17 cellular contexts compared by ENCODE assay signal in the genomic region with DNA sequence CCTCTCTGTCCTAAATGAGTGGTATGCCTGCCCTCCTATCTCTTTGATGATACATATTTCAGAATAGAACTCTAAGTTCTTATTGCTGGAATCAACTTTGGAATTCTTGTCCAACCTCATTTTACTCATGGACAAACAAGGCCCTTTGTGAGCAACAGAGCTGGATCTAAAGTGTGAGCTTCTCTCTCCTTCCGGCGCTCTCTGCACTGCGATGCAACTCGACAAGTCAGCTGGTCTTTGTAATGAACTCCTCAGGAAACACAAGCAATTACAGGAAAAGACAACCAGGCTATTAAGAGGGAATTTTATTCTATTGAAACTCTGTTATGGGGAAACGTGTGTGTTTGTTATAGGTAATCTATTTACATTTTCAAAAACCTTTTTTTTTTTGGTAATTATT. TPM values are rescaled to one million over a fixed set of nuclear protein-coding genes. Genes with fewer than 3 reads are reported as not detected.
DNase-seq lines count a peak whose midpoint lies in the region; ATAC-seq, FAIRE-seq and TF ChIP-seq lines count a peak whose summit lies in the region.
"Had no signal": no experiment of that assay in that cellular context is flagged by ENCODE, and none has a peak within 500 bp of the region (broad histone marks: within the 10 kb centered on the region; RNA-seq: fewer than 3 reads in every experiment).

No MANE protein-coding gene starts in this region.

- peak overlapping the region; percentile 13 for H3K4me3 Mint-ChIP-seq in natural killer cell treated with Interleukin-12 subunit alpha and Interleukin-12 subunit beta and Interleukin-15 and Interleukin-18, amount 100 ng/mL, for 72 hours
- H3K4me3 Mint-ChIP-seq in natural killer cell, result no peak overlapping the region
- H3K4me3 Mint-ChIP-seq: activated CD4-positive, alpha-beta memory T cell treated with anti-CD3 and anti-CD28 coated beads, Interleukin-2, amount 10 ng/mL, durations not matched to agents 7 days and 5 days had no signal

- TF ChIP-seq CTCF in natural killer cell (IDR thresholded peaks at IDR 0.05), result no peak
- no peak for TF ChIP-seq CTCF in kidney (IDR thresholded peaks at IDR 0.05; ENCODE audit: borderline replicate concordance, extremely low read depth, insufficient read depth)

- H3K4me1 ChIP-seq in mesodermal cell (ENCODE audit: control insufficient read depth, insufficient read depth, low read length, poor library complexity, severe bottlenecking) (peaks cover 7% of the 10 kb centered on the region), kidney (ENCODE audit: control insufficient read depth in 1 of 2, insufficient read depth in 1 of 2, low read depth in 1 of 2, low read length in 2 of 2) (no peaks in the 10 kb centered on the region), small intestine (ENCODE audit: control insufficient read depth in 2 of 2, insufficient read depth in 1 of 2, low read depth in 1 of 2, low read length in 1 of 2) (no peaks in the 10 kb centered on the region)
- H3K4me1 ChIP-seq: BE2C had no signal

- no peaks in the 10 kb centered on the region for H3K9me3 Mint-ChIP-seq in natural killer cell treated with Interleukin-12 subunit alpha and Interleukin-12 subunit beta and Interleukin-15 and Interleukin-18, amount 100 ng/mL, for 72 hours
- no peaks in the 10 kb centered on the region for H3K9me3 Mint-ChIP-seq in natural killer cell
- H3K9me3 Mint-ChIP-seq: activated CD4-positive, alpha-beta memory T cell treated with anti-CD3 and anti-CD28 coated beads, Interleukin-2, amount 10 ng/mL, durations not matched to agents 7 days and 5 days had no signal

- 75% methylated on average over 4 of the region's 5 CpGs; no CpG with 5 or more reads in 1 of the 2 experiments for WGBS in mesodermal cell (ENCODE audit: insufficient coverage in 2 of 2), 2 experiments
- 55 to 77% (median 74%) methylated on average over 5 of the region's 5 CpGs for WGBS in small intestine, 3 donors

- no peak for DNase-seq in natural killer cell treated with Interleukin-12 subunit alpha and Interleukin-12 subunit beta and Interleukin-15 and Interleukin-18, amount 100 ng/mL, for 72 hours (ENCODE audit: low spot score)
- DNase-seq in natural killer cell, result no peak
- DNase-seq in dermis blood vessel endothelial cell, result peak; percentile 52
- DNase-seq in kidney, result no peak
- no peak for DNase-seq in small intestine
- DNase-seq: activated CD4-positive, alpha-beta memory T cell treated with anti-CD3 and anti-CD28 coated beads, Interleukin-2, amount 10 ng/mL, durations not matched to agents 7 days and 5 days; activated effector memory CD4-positive, alpha-beta T cell treated with anti-CD3 and anti-CD28 coated beads, Interleukin-2, amount 50 U/mL, for 16 hours; BE2C; head of caudate nucleus; mesendoderm; stimulated activated CD4-positive, alpha-beta T cell treated with anti-CD3 and anti-CD28 coated beads, Interleukin-4, amount 100 ng/mL, for 4 hours; stimulated activated naive CD4-positive, alpha-beta T cell had no signal

- peak overlapping the region; percentile 72 for H3K27ac ChIP-seq in mesodermal cell (ENCODE audit: low read depth, low read length, severe bottlenecking)
- H3K27ac ChIP-seq in kidney (ENCODE audit: low read depth in 2 of 2, low read length in 2 of 2), result no peak overlapping the region
- H3K27ac ChIP-seq in small intestine (ENCODE audit: low read depth in 1 of 2, low read length in 1 of 2), result peak overlapping the region in 1 of 2 donors; percentile 62

- H3K36me3 ChIP-seq in mesodermal cell (ENCODE audit: control insufficient read depth, insufficient read depth, low read length) (no peaks in the 10 kb centered on the region), kidney (ENCODE audit: control insufficient read depth in 1 of 2, insufficient read depth in 2 of 2, low read length in 2 of 2) (no peaks in the 10 kb centered on the region), small intestine (ENCODE audit: control insufficient read depth in 2 of 2, insufficient read depth in 2 of 2, low read length in 2 of 2) (no peaks in the 10 kb centered on the region)
- H3K36me3 ChIP-seq: BE2C had no signal

- H3K36me3 Mint-ChIP-seq in natural killer cell treated with Interleukin-12 subunit alpha and Interleukin-12 subunit beta and Interleukin-15 and Interleukin-18, amount 100 ng/mL, for 72 hours, result no peaks in the 10 kb centered on the region
- H3K36me3 Mint-ChIP-seq in natural killer cell, result no peaks in the 10 kb centered on the region

- no peak for FAIRE-seq in kidney (lab: Jason Lieb, UNC)
- FAIRE-seq in small intestine (lab: Jason Lieb, UNC), result no peak
- FAIRE-seq: GM12891, RCC 7860 had no signal

- peaks cover 16 to 20% of the 10 kb centered on the region in 2 donors for H3K4me1 Mint-ChIP-seq in natural killer cell treated with Interleukin-12 subunit alpha and Interleukin-12 subunit beta and Interleukin-15 and Interleukin-18, amount 100 ng/mL, for 72 hours (ENCODE audit: low read depth in 2 of 2)
- H3K4me1 Mint-ChIP-seq in natural killer cell, result peaks cover 19 to 22% of the 10 kb centered on the region in 2 donors

- H3K9me3 ChIP-seq in mesodermal cell (ENCODE audit: control insufficient read depth, low read length) (no peaks in the 10 kb centered on the region), kidney (ENCODE audit: control insufficient read depth in 1 of 2, low read length in 2 of 2) (no peaks in the 10 kb centered on the region), small intestine (ENCODE audit: control insufficient read depth, low read depth) (no peaks in the 10 kb centered on the region)
- H3K9me3 ChIP-seq: BE2C had no signal

- no peaks in the 10 kb centered on the region for H3K27me3 Mint-ChIP-seq in natural killer cell treated with Interleukin-12 subunit alpha and Interleukin-12 subunit beta and Interleukin-15 and Interleukin-18, amount 100 ng/mL, for 72 hours
- H3K27me3 Mint-ChIP-seq in natural killer cell (ENCODE audit: low read depth in 2 of 2), result no peaks in the 10 kb centered on the region
- H3K27me3 Mint-ChIP-seq: activated CD4-positive, alpha-beta memory T cell treated with anti-CD3 and anti-CD28 coated beads, Interleukin-2, amount 10 ng/mL, durations not matched to agents 7 days and 5 days had no signal

- intact Hi-C loops in natural killer cell (cut with micrococcal nuclease), result no loop called here
- intact Hi-C loops in kidney (cut with DNase I), result loop anchor here (10.0 kb wide), 1 partner anchor 66 kb away; no protein-coding TSS in a partner anchor

- ATAC-seq in natural killer cell treated with Interleukin-12 subunit alpha and Interleukin-12 subunit beta and Interleukin-15 and Interleukin-18, amount 100 ng/mL, for 72 hours, result no peak
- ATAC-seq in natural killer cell, result no peak
- no peak for ATAC-seq in GM18502 (IDR thresholded peaks at IDR 0.05; ENCODE audit: poor library complexity, unreplicated experiment)
- ATAC-seq in GM21619 (IDR thresholded peaks at IDR 0.05; ENCODE audit: unreplicated experiment), result no peak

- H3K4me3 ChIP-seq in mesodermal cell (ENCODE audit: extremely low read depth, insufficient read depth, low read length, poor library complexity, severe bottlenecking), result no peak overlapping the region
- no peak overlapping the region for H3K4me3 ChIP-seq in kidney (ENCODE audit: low read length in 2 of 2)
- no peak overlapping the region for H3K4me3 ChIP-seq in small intestine (ENCODE audit: low read depth in 1 of 2, low read length in 2 of 2)

- no peak overlapping the region for H3K9ac ChIP-seq in kidney (ENCODE audit: low read length in 2 of 2)

- peak overlapping the region; percentile 8 to 16 for H3K27ac Mint-ChIP-seq in natural killer cell treated with Interleukin-12 subunit alpha and Interleukin-12 subunit beta and Interleukin-15 and Interleukin-18, amount 100 ng/mL, for 72 hours
- H3K27ac Mint-ChIP-seq in natural killer cell, result peak overlapping the region in 1 of 2 donors; percentile 11
- H3K27ac Mint-ChIP-seq: activated CD4-positive, alpha-beta memory T cell treated with anti-CD3 and anti-CD28 coated beads, Interleukin-2, amount 10 ng/mL, durations not matched to agents 7 days and 5 days had no signal

- no peaks in the 10 kb centered on the region for H3K27me3 ChIP-seq in small intestine (ENCODE audit: control insufficient read depth in 2 of 2, insufficient read depth in 2 of 2, low read length in 2 of 2)
- H3K27me3 ChIP-seq: BE2C had no signal

RNA-seq across cellular contexts. Expression of a gene that starts 20.3 kb away (rescaled TPM):
- total RNA-seq in natural killer cell treated with Interleukin-12 subunit alpha and Interleukin-12 subunit beta and Interleukin-15 and Interleukin-18, amount 100 ng/mL, for 72 hours, result 10 to 100 TPM; 40.3 to 55.7 TPM
- total RNA-seq in natural killer cell, result 10 to 100 TPM; 32.5 to 56.3 (median 56.2) TPM
- 13.4 and 16.8 TPM in 2 replicates for total RNA-seq in dermis blood vessel endothelial cell
- polyA plus RNA-seq in mesodermal cell (2013, experiment 1 of 2), result 4.4 TPM
- polyA plus RNA-seq in mesodermal cell (2013, experiment 2 of 2), result 2.7 TPM
- 11.6 TPM for total RNA-seq in kidney
- polyA plus RNA-seq in kidney (ENCODE audit: insufficient read depth, low read depth, low replicate concordance), result 2.0 TPM
- 1 to 10 TPM in 1 of 3 donors, under 1 TPM in 1, not detected in 1; 0.54 to 4.1 TPM for polyA plus RNA-seq in small intestine

RNA-seq across cellular contexts. Expression of a gene that starts 50.8 kb away (rescaled TPM):
- 10 to 100 TPM; 17.7 to 22.3 TPM for total RNA-seq in natural killer cell treated with Interleukin-12 subunit alpha and Interleukin-12 subunit beta and Interleukin-15 and Interleukin-18, amount 100 ng/mL, for 72 hours
- total RNA-seq in natural killer cell, result 1 to 10 TPM; 3.2 to 7.9 (median 7.8) TPM
- total RNA-seq in dermis blood vessel endothelial cell, result 17.2 and 24.2 TPM in 2 replicates
- polyA plus RNA-seq in mesodermal cell (2013, experiment 1 of 2), result 11.3 TPM
- 12.7 TPM for polyA plus RNA-seq in mesodermal cell (2013, experiment 2 of 2)
- 7.0 TPM for total RNA-seq in kidney
- polyA plus RNA-seq in kidney (ENCODE audit: insufficient read depth, low read depth, low replicate concordance), result 2.5 TPM
- 1 to 10 TPM; 3.2 to 8.3 (median 4.9) TPM for polyA plus RNA-seq in small intestine

RNA-seq across cellular contexts. Expression of a gene that starts 50.9 kb away (rescaled TPM):
- 10 to 100 TPM; 19.7 to 23.0 TPM for total RNA-seq in natural killer cell treated with Interleukin-12 subunit alpha and Interleukin-12 subunit beta and Interleukin-15 and Interleukin-18, amount 100 ng/mL, for 72 hours
- total RNA-seq in natural killer cell (10 to 100 TPM; 13.5 to 16.2 (median 14.7) TPM), dermis blood vessel endothelial cell (7.8 and 8.3 TPM in 2 replicates), kidney (12.3 TPM)
- polyA plus RNA-seq in mesodermal cell (2013, experiment 1 of 2), result 11.8 TPM
- polyA plus RNA-seq in mesodermal cell (2013, experiment 2 of 2), result 12.6 TPM
- polyA plus RNA-seq in kidney (ENCODE audit: insufficient read depth, low read depth, low replicate concordance) (9.0 TPM), small intestine (1 to 10 TPM; 5.4 to 8.9 (median 7.3) TPM)
